ENCODE assay signal across 16 cellular contexts in the genomic region with DNA sequence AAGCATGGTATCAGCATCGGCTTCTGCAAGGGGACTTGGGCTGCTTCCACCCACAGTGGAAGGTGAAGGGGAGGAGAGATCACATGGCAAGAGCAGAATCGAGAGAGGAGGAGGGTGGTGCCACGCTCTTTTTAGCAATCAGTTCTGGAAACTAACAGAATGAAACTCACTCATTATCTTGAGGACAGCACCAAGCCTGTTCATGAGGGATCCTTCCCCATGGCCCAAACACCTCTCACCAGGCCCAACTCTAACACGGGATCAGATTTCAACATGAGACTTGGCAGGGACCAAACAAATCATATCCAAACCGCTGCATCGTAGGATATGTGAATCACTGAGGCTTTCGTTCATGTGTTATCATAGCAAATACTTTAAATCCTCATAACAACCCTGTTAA.
DNase-seq lines count a peak whose midpoint lies in the region; ATAC-seq and TF ChIP-seq lines count a peak whose summit lies in the region.
"Had no signal": no experiment of that assay in that cellular context is flagged by ENCODE, and none has a peak within 500 bp of the region (broad histone marks: within the 10 kb centered on the region; RNA-seq: fewer than 3 reads in every experiment).

No MANE protein-coding gene starts in this region.

- H3K27ac ChIP-seq in left lung (peak overlapping the region in 1 of 2 donors; percentile 42), RWPE1 (no peak overlapping the region)
- H3K27ac ChIP-seq: BLaER1 treated with 17β-estradiol and CSF1 and Interleukin-3, amounts not matched to agents 10 nM and 100 nM; thyroid gland had no signal

- H3K27me3 Mint-ChIP-seq in brain = peaks cover 5% of the 10 kb centered on the region
- H3K27me3 Mint-ChIP-seq: activated CD4-positive, alpha-beta T cell treated with anti-CD3 and anti-CD28 coated beads, Interleukin-2, amount 10 ng/mL, durations not matched to agents 7 days and 5 days had no signal

- DNase-seq in BJ (ENCODE audit: low read depth) (peak; percentile 9), NCI-H1105 (lab: John Stamatoyannopoulos, UW) (peak; percentile 19), left lung (no peak), RWPE1 (ENCODE audit: low spot score) (no peak), activated T-cell treated with anti-CD3 and anti-CD28 coated beads for 4 hours (no peak)
- no peak for DNase-seq in stimulated activated CD4-positive, alpha-beta T cell treated with anti-CD3 and anti-CD28 coated beads, Interleukin-2, amount 100 ng/mL, for 48 hours
- DNase-seq: activated CD4-positive, alpha-beta T cell treated with anti-CD3 and anti-CD28 coated beads, Interleukin-2, amount 10 ng/mL, durations not matched to agents 7 days and 5 days; activated naive CD4-positive, alpha-beta T cell treated with Interleukin-2 at 50 U/mL for 16 hours; HCEC 1CT; hypothalamus; midbrain had no signal

- peak overlapping the region in 4 of 5 experiments; percentile 43 to 70 (median 50) for H3K27ac Mint-ChIP-seq in brain
- H3K27ac Mint-ChIP-seq: activated CD4-positive, alpha-beta T cell treated with anti-CD3 and anti-CD28 coated beads, Interleukin-2, amount 10 ng/mL, durations not matched to agents 7 days and 5 days; T-helper 1 cell treated with Interleukin-12 subunit alpha and Interleukin-12 subunit beta and Interleukin-4 antibody, amounts not matched to agents 30 μg/mL and 1 μg/mL, for 36 hours had no signal

- H3K4me1 ChIP-seq in left lung = no peaks in the 10 kb centered on the region
- H3K4me1 ChIP-seq: BLaER1 treated with 17β-estradiol and CSF1 and Interleukin-3, amounts not matched to agents 10 nM and 100 nM; thyroid gland had no signal

- H3K9me3 ChIP-seq in left lung = no peaks in the 10 kb centered on the region
- H3K9me3 ChIP-seq: BLaER1 treated with 17β-estradiol and CSF1 and Interleukin-3, amounts not matched to agents 10 nM and 100 nM; thyroid gland had no signal

- no peaks in the 10 kb centered on the region for H3K27me3 ChIP-seq in BJ (ENCODE audit: control insufficient read depth, insufficient read depth, low read length)
- peaks cover 0 to 9% of the 10 kb centered on the region in 2 donors for H3K27me3 ChIP-seq in left lung
- H3K27me3 ChIP-seq: thyroid gland had no signal

- H3K4me3 ChIP-seq in BJ (ENCODE audit: low read depth, low read length) (no peak overlapping the region), left lung (no peak overlapping the region)
- H3K4me3 ChIP-seq: BLaER1 treated with 17β-estradiol and CSF1 and Interleukin-3, amounts not matched to agents 10 nM and 100 nM; thyroid gland had no signal

- intact Hi-C loops in left lung (cut with DNase I) = no loop called here

- POLR2A ChIA-PET in BJ (lab: Charles Lee) = no interaction called here
- POLR2A ChIA-PET in RWPE1 (lab: Yijun Ruan, JAX; ENCODE audit: low non-redundant PET) = no interaction called here

- peaks cover 4% of the 10 kb centered on the region for H3K36me3 Mint-ChIP-seq in brain

- TF ChIP-seq CTCF in BJ (IDR thresholded peaks at IDR 0.05; ENCODE audit: insufficient read depth, low read depth, low read length) (no peak), brain (conservative IDR thresholded peaks at IDR 0.05) (no peak), left lung (IDR thresholded peaks at IDR 0.05) (no peak), RWPE1 (conservative IDR thresholded peaks at IDR 0.05; ENCODE audit: low read depth) (no peak)

- peak; percentile 78 for ATAC-seq in left lung
- ATAC-seq in HG02623 (IDR thresholded peaks at IDR 0.05; ENCODE audit: unreplicated experiment) = no peak

- peaks cover 0 to 7% (median 0%) of the 10 kb centered on the region in 5 experiments for H3K9me3 Mint-ChIP-seq in brain
- H3K9me3 Mint-ChIP-seq: activated CD4-positive, alpha-beta T cell treated with anti-CD3 and anti-CD28 coated beads, Interleukin-2, amount 10 ng/mL, durations not matched to agents 7 days and 5 days; T-helper 1 cell treated with Interleukin-12 subunit alpha and Interleukin-12 subunit beta and Interleukin-4 antibody, amounts not matched to agents 30 μg/mL and 1 μg/mL, for 36 hours had no signal

- H3K4me1 Mint-ChIP-seq in brain = peaks cover 24% of the 10 kb centered on the region
- H3K4me1 Mint-ChIP-seq: activated CD4-positive, alpha-beta T cell treated with anti-CD3 and anti-CD28 coated beads, Interleukin-2, amount 10 ng/mL, durations not matched to agents 7 days and 5 days had no signal

- H3K36me3 ChIP-seq in BJ (ENCODE audit: control insufficient read depth, insufficient read depth, low read length) (no peaks in the 10 kb centered on the region), left lung (no peaks in the 10 kb centered on the region)
- H3K36me3 ChIP-seq: BLaER1 treated with 17β-estradiol and CSF1 and Interleukin-3, amounts not matched to agents 10 nM and 100 nM; thyroid gland had no signal

- CTCF ChIA-PET in BJ (lab: Yijun Ruan, JAX) (interaction anchor here (0.6 to 1.0 kb wide), 2 partner anchors 68 to 329 kb away, joined by 3 read pairs; no protein-coding TSS in a partner anchor), RWPE1 (lab: Yijun Ruan, JAX) (no interaction called here)

- H3K4me3 Mint-ChIP-seq in brain = peak overlapping the region in 1 of 5 experiments; percentile 2
- H3K4me3 Mint-ChIP-seq: activated CD4-positive, alpha-beta T cell treated with anti-CD3 and anti-CD28 coated beads, Interleukin-2, amount 10 ng/mL, durations not matched to agents 7 days and 5 days; T-helper 1 cell treated with Interleukin-12 subunit alpha and Interleukin-12 subunit beta and Interleukin-4 antibody, amounts not matched to agents 30 μg/mL and 1 μg/mL, for 36 hours had no signal

Comparison
In these comparisons a context has a peak if more than half of its experiments do, and no peak if none do; other contexts are left out.
1. DNase-seq: peak in BJ (single experiment) and NCI-H1105 (single experiment); none in left lung (0 of 2), RWPE1 (single experiment), activated T-cell treated with anti-CD3 and anti-CD28 coated beads for 4 hours (single experiment) and stimulated activated CD4-positive, alpha-beta T cell treated with anti-CD3 and anti-CD28 coated beads, Interleukin-2, amount 100 ng/mL, for 48 hours (0 of 2).